Comparison of ENCODE assay signal across 33 cellular contexts in the genomic region with DNA sequence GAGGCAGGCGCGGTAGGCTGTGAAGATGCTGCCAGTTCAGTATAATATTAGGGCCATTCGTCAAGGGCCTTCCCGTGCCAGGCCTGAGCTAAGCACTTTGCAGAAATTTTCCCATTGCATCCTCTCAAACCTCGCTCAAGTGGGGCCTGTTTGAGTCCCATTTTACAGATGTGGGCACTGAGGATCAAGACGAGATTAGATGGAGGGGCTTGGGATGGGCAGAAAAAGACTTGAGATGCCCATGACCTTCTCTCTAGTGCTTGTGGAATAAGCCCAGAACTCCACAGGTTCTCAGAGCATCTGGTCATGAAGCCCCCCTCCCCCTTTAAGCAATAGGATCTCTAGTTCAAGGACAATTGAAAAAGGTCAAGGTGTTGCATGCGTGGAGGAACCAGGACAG. TPM values are rescaled to one million over a fixed set of nuclear protein-coding genes. Genes with fewer than 3 reads are reported as not detected.
"Had no signal": no experiment of that assay in that cellular context is flagged by ENCODE, and none has a peak within 500 bp of the region (broad histone marks: within the 10 kb centered on the region; RNA-seq: fewer than 3 reads in every experiment).

No MANE protein-coding gene starts in this region.

- H3K36me3 ChIP-seq: esophagus squamous epithelium, gastrocnemius medialis, heart right ventricle, left lung, lower lobe of right lung had no signal

- ATAC-seq: effector memory CD8-positive, alpha-beta T cell; esophagus mucosa; gastrocnemius medialis; heart right ventricle; left cardiac atrium; left lung; left ventricle myocardium superior; lower lobe of right lung; mucosa of descending colon had no signal

- FAIRE-seq: endometrium, islet of Langerhans, keratinocyte had no signal

- H3K27ac Mint-ChIP-seq: dendritic cell treated with granulocyte-macrophage colony-stimulating factor and Interleukin-4, amounts not matched to agents 40 ng/mL and 50 ng/mL, for 4 days; effector memory CD8-positive, alpha-beta T cell; endodermal cell; mesothelial cell of epicardium; naive B cell had no signal

- H3K4me1 ChIP-seq: esophagus squamous epithelium, gastrocnemius medialis, heart right ventricle, left lung, lower lobe of right lung had no signal

- H3K4me3 Mint-ChIP-seq: dendritic cell treated with granulocyte-macrophage colony-stimulating factor and Interleukin-4, amounts not matched to agents 40 ng/mL and 50 ng/mL, for 4 days; effector memory CD8-positive, alpha-beta T cell; endodermal cell; mesothelial cell of epicardium; naive B cell had no signal

- H3K4me1 Mint-ChIP-seq: endodermal cell, mesothelial cell of epicardium had no signal

- H3K9me3 ChIP-seq: esophagus squamous epithelium, gastrocnemius medialis, left lung, lower lobe of right lung, mucosa of descending colon had no signal

- H3K4me3 ChIP-seq: esophagus squamous epithelium, gastrocnemius medialis, heart right ventricle, left lung, lower lobe of right lung, mucosa of descending colon had no signal

- H3K36me3 Mint-ChIP-seq: mesothelial cell of epicardium, naive B cell had no signal

- H3K27ac ChIP-seq: epithelial cell of prostate, esophagus squamous epithelium, gastrocnemius medialis, heart right ventricle, left lung, lower lobe of right lung had no signal

- DNase-seq: cortex of kidney; effector CD8-positive, alpha-beta T cell; effector memory CD8-positive, alpha-beta T cell; endodermal cell; erythroblast; esophagus squamous epithelium; foreskin fibroblast; foreskin melanocyte; gastrocnemius medialis; glutamatergic neuron; head of caudate nucleus; heart right ventricle; hippocampal formation; left cardiac atrium; left lung; left ventricle myocardium superior; lower lobe of right lung; mesenchymal stem cell; mucosa of descending colon; naive B cell had no signal

RNA-seq across cellular contexts. Expression of a gene that starts 9.9 kb away (rescaled TPM):
- total RNA-seq: dermis microvascular lymphatic vessel endothelial cell, gastrocnemius medialis, glomerular endothelial cell, kidney epithelial cell, left cardiac atrium, left lung, left ventricle myocardium superior, lower lobe of right lung, lung microvascular endothelial cell, mesenteric fat pad, mesothelial cell of epicardium, mucosa of descending colon, myocyte had no signal
